Comparison of ENCODE assay signal across 10 cellular contexts in genomic region chr6:31113861-31114539, GRCh38. TPM values are rescaled to one million over a fixed set of nuclear protein-coding genes. Genes with fewer than 3 reads are reported as not detected.
DNase-seq lines count a peak whose midpoint lies in the region; ATAC-seq, FAIRE-seq and TF ChIP-seq lines count a peak whose summit lies in the region.
"Had no signal": no experiment of that assay in that cellular context is flagged by ENCODE, and none has a peak within 500 bp of the region (broad histone marks: within the 10 kb centered on the region; RNA-seq: fewer than 3 reads in every experiment).

No MANE protein-coding gene starts in this region.

- H3K27ac ChIP-seq in smooth muscle cell (ENCODE audit: low read depth), result peak overlapping the region; percentile 86

- H3K4me3 ChIP-seq in smooth muscle cell, result no peak overlapping the region

- H3K4me2 ChIP-seq in smooth muscle cell, result peak overlapping the region; percentile 77

- H3K79me2 ChIP-seq in smooth muscle cell (ENCODE audit: low read depth), result no peaks in the 10 kb centered on the region

- 32% methylated on average over 7 of the region's 7 CpGs for WGBS in smooth muscle cell (ENCODE audit: low lambda C conversion rate)

- no peak overlapping the region for H2AFZ ChIP-seq in smooth muscle cell (ENCODE audit: low read depth)

- no peaks in the 10 kb centered on the region for H3K9me3 ChIP-seq in smooth muscle cell (replicated peaks; ENCODE audit: low read depth)

- no peaks in the 10 kb centered on the region for H3K27me3 ChIP-seq in smooth muscle cell (ENCODE audit: low read depth)

- no peak for FAIRE-seq in GM19239 (lab: Jason Lieb, UNC)

- H4K20me1 ChIP-seq in smooth muscle cell (ENCODE audit: low read depth), result no peaks in the 10 kb centered on the region

- ATAC-seq in HG03342 (IDR thresholded peaks at IDR 0.05; ENCODE audit: unreplicated experiment), result no peak
- ATAC-seq: naive thymus-derived CD4-positive, alpha-beta T cell had no signal

- H3K36me3 ChIP-seq in smooth muscle cell (ENCODE audit: low read depth), result no peaks in the 10 kb centered on the region

- no peak for TF ChIP-seq CTCF in smooth muscle cell (IDR thresholded peaks at IDR 0.05; ENCODE audit: borderline replicate concordance, insufficient read depth, poor library complexity, severe bottlenecking)

- H3F3A ChIP-seq in smooth muscle cell (ENCODE audit: low read depth), result peaks cover 8% of the 10 kb centered on the region

- DNase-seq in EH (ENCODE audit: low read depth) (peak; percentile 90), amniotic epithelial cell (ENCODE audit: low read depth) (peak; percentile 24), glomerular visceral epithelial cell (ENCODE audit: extremely low spot score) (peak; percentile 52), smooth muscle cell (lab: John Stamatoyannopoulos, UW; ENCODE audit: unreplicated experiment) (no peak), G401 (ENCODE audit: low spot score) (no peak), GM19239 (ENCODE audit: insufficient read length, low spot score) (no peak)
- DNase-seq in effector CD8-positive, alpha-beta T cell (lab: John Stamatoyannopoulos, UW), result no peak
- DNase-seq: activated CD4-positive, alpha-beta T cell treated with anti-CD3 and anti-CD28 coated beads for 4 hours; naive thymus-derived CD4-positive, alpha-beta T cell had no signal

- H3K9ac ChIP-seq in smooth muscle cell (ENCODE audit: low read depth), result no peak overlapping the region

- in situ Hi-C loops in G401 (cut with HindIII; ENCODE audit: low sequenced_read_pairs), result no loop called here

- H3K4me1 ChIP-seq in smooth muscle cell (ENCODE audit: low read depth), result peaks cover 24% of the 10 kb centered on the region

RNA-seq across cellular contexts. Expression of gene PSORS1C1, which starts 0.6 kb away (rescaled TPM):
- total RNA-seq in smooth muscle cell, result 2.6 and 6.5 TPM in 2 replicates
- polyA plus RNA-seq in smooth muscle cell, result 1.6 and 2.1 TPM in 2 replicates
- not detected in 2 replicates for total RNA-seq in G401 (2014; rRNA removed; shearing (Covaris generic))
- total RNA-seq: naive thymus-derived CD4-positive, alpha-beta T cell had no signal
- polyA plus RNA-seq: naive thymus-derived CD4-positive, alpha-beta T cell had no signal

RNA-seq across cellular contexts. Expression of gene C6orf15, which starts 1.6 kb away (rescaled TPM):
- total RNA-seq in smooth muscle cell, result 0.63 and 0.94 TPM in 2 replicates
- polyA plus RNA-seq in smooth muscle cell, result 0.52 and 1.5 TPM in 2 replicates
- total RNA-seq in G401 (2014; rRNA removed; shearing (Covaris generic)), result not detected in 2 replicates
- total RNA-seq: naive thymus-derived CD4-positive, alpha-beta T cell had no signal
- polyA plus RNA-seq: naive thymus-derived CD4-positive, alpha-beta T cell had no signal

RNA-seq across cellular contexts. Expression of gene CDSN, which starts 6.2 kb away (rescaled TPM):
- total RNA-seq in smooth muscle cell, result 1.4 and 11.6 TPM in 2 replicates
- polyA plus RNA-seq in smooth muscle cell, result 1.2 TPM in 1 of 2 replicates, not detected in the other
- not detected in 2 replicates for total RNA-seq in G401 (2014; rRNA removed; shearing (Covaris generic))
- total RNA-seq: naive thymus-derived CD4-positive, alpha-beta T cell had no signal
- polyA plus RNA-seq: naive thymus-derived CD4-positive, alpha-beta T cell had no signal

RNA-seq across cellular contexts. Expression of gene PSORS1C2, which starts 24.9 kb away (rescaled TPM):
- 0.49 and 0.90 TPM in 2 replicates for total RNA-seq in smooth muscle cell
- 0.97 and 1.1 TPM in 2 replicates for polyA plus RNA-seq in smooth muscle cell
- total RNA-seq in G401 (2014; rRNA removed; shearing (Covaris generic)), result not detected in 2 replicates
- total RNA-seq: naive thymus-derived CD4-positive, alpha-beta T cell had no signal
- polyA plus RNA-seq: naive thymus-derived CD4-positive, alpha-beta T cell had no signal

RNA-seq across cellular contexts. Expression of gene CCHCR1, which starts 43.6 kb away (rescaled TPM):
- total RNA-seq in smooth muscle cell, result 4.9 and 8.2 TPM in 2 replicates
- 15.0 and 25.4 TPM in 2 replicates for polyA plus RNA-seq in smooth muscle cell
- total RNA-seq in G401 (2014; rRNA removed; shearing (Covaris generic)), result 33.6 and 37.5 TPM in 2 replicates

Comparison
In these comparisons a context has a peak if more than half of its experiments do, and no peak if none do; other contexts are left out.
1. DNase-seq: peak in EH (single experiment), amniotic epithelial cell (single experiment) and glomerular visceral epithelial cell (single experiment); none in smooth muscle cell (single experiment), G401 (single experiment), GM19239 (single experiment) and effector CD8-positive, alpha-beta T cell (single experiment).